ENCODE assay signal across 21 cellular contexts in genomic region chr12:69339999-69340398, GRCh38. TPM values are rescaled to one million over a fixed set of nuclear protein-coding genes. Genes with fewer than 3 reads are reported as not detected.
"Had no signal": no experiment of that assay in that cellular context is flagged by ENCODE, and none has a peak within 500 bp of the region (broad histone marks: within the 10 kb centered on the region; RNA-seq: fewer than 3 reads in every experiment).

No MANE protein-coding gene starts in this region.

- H3K9me3 ChIP-seq: suprapubic skin, transverse colon, vagina had no signal

- ATAC-seq: activated T-cell treated with anti-CD3 and anti-CD28 coated beads, Interleukin-2, amount 50 U/mL, for 72 hours; stimulated activated naive CD8-positive, alpha-beta T cell treated with anti-CD3 and anti-CD28 coated beads, Interleukin-15, Interleukin-2, amounts not matched to agents 100 U/mL and 50 U/mL, for 24 hours had no signal

- DNase-seq: activated CD4-positive, alpha-beta T cell treated with anti-CD3 and anti-CD28 coated beads for 1 hour; activated CD8-positive, alpha-beta memory T cell treated with anti-CD3 and anti-CD28 coated beads for 24 hours; activated CD8-positive, alpha-beta memory T cell treated with anti-CD3 and anti-CD28 coated beads, Interleukin-2, amount 50 U/mL, for 48 hours; activated gamma-delta T cell; activated T-cell treated with anti-CD3 and anti-CD28 coated beads, Interleukin-2, amount 50 U/mL, for 72 hours; foreskin fibroblast; midbrain; stimulated activated CD4-positive, alpha-beta T cell treated with anti-CD3 and anti-CD28 coated beads, Interleukin-12 subunit alpha, Interleukin-12 subunit beta, amount 100 ng/mL, for 4 hours; stimulated activated CD4-positive, alpha-beta T cell treated with anti-CD3 and anti-CD28 coated beads, Interleukin-1b, Interleukin-23, amount 100 ng/mL, for 48 hours; stimulated activated naive CD8-positive, alpha-beta T cell treated with anti-CD3 and anti-CD28 coated beads, Interleukin-15, Interleukin-2, amounts not matched to agents 100 U/mL and 50 U/mL, for 24 hours; T-helper 2 cell; transverse colon had no signal

- H3K4me3 ChIP-seq: cardiac muscle cell, suprapubic skin, transverse colon, vagina had no signal

- H3K27ac ChIP-seq: cardiac muscle cell, suprapubic skin, transverse colon, vagina, VCaP had no signal

- H3K27me3 ChIP-seq: cardiac muscle cell, suprapubic skin, transverse colon, vagina had no signal

- H3K36me3 ChIP-seq: cardiac muscle cell, suprapubic skin, transverse colon, vagina had no signal

- H3K4me1 ChIP-seq: suprapubic skin, vagina had no signal

RNA-seq across cellular contexts. Expression of gene LYZ, which starts 8.2 kb away (rescaled TPM):
- total RNA-seq: chondrocyte, dermis microvascular lymphatic vessel endothelial cell, glomerular endothelial cell, lung microvascular endothelial cell, myocyte had no signal
